22 cellular contexts compared by ENCODE assay signal in genomic region chr18:79690586-79691482, GRCh38. TPM values are rescaled to one million over a fixed set of nuclear protein-coding genes. Genes with fewer than 3 reads are reported as not detected.
DNase-seq lines count a peak whose midpoint lies in the region; ATAC-seq and TF ChIP-seq lines count a peak whose summit lies in the region.
"Had no signal": no experiment of that assay in that cellular context is flagged by ENCODE, and none has a peak within 500 bp of the region (broad histone marks: within the 10 kb centered on the region; RNA-seq: fewer than 3 reads in every experiment).

No MANE protein-coding gene starts in this region.

- ATAC-seq in activated CD4-positive, alpha-beta T cell treated with anti-CD3 and anti-CD28 coated beads for 36 hours = peak; percentile 43
- peak; percentile 41 for ATAC-seq in activated naive CD8-positive, alpha-beta T cell treated with anti-CD3 and anti-CD28 coated beads, Interleukin-2, amount 50 U/mL, for 24 hours
- ATAC-seq: psoas muscle had no signal

- CTCF ChIA-PET in activated CD4-positive, alpha-beta T cell treated with anti-CD3 and anti-CD28 coated beads for 36 hours (lab: Charles Lee) = no interaction called here
- CTCF ChIA-PET in CD4-positive, alpha-beta memory T cell (lab: Charles Lee; ENCODE audit: partially characterized antibody) = no interaction called here

- DNase-seq in activated CD4-positive, alpha-beta T cell treated with anti-CD3 and anti-CD28 coated beads for 36 hours = no peak
- no peak for DNase-seq in activated CD4-positive, alpha-beta T cell treated with anti-CD3 and anti-CD28 coated beads for 4 hours
- DNase-seq in H7 = peak; percentile 63
- DNase-seq in activated naive CD8-positive, alpha-beta T cell treated with anti-CD3 and anti-CD28 coated beads, Interleukin-2, amount 50 U/mL, for 24 hours = no peak
- DNase-seq in nephron progenitor cell = no peak
- DNase-seq in kidney glomerular epithelial cell (lab: John Stamatoyannopoulos, UW) = no peak
- no peak for DNase-seq in CD4-positive, alpha-beta memory T cell
- DNase-seq in NCI-H526 treated with DMSO at 0.1 percent for 48 hours (lab: John Stamatoyannopoulos, UW) = no peak
- DNase-seq: activated CD4-positive, alpha-beta memory T cell treated with anti-CD3 and anti-CD28 coated beads for 36 hours; amniotic stem cell; BE2C; erythroblast; foreskin melanocyte; KBM-7; NCI-H1930; NCI-H446 treated with DMSO at 0.1 percent for 48 hours; psoas muscle; small intestine; stimulated activated CD4-positive, alpha-beta T cell treated with anti-CD3 and anti-CD28 coated beads, Interleukin-4, amount 100 ng/mL, for 1 hour had no signal

- H3K27ac Mint-ChIP-seq in activated CD4-positive, alpha-beta T cell treated with anti-CD3 and anti-CD28 coated beads for 36 hours = peak overlapping the region; percentile 60
- H3K27ac Mint-ChIP-seq in activated naive CD8-positive, alpha-beta T cell treated with anti-CD3 and anti-CD28 coated beads, Interleukin-2, amount 50 U/mL, for 24 hours = peak overlapping the region; percentile 22
- H3K27ac Mint-ChIP-seq in nephron progenitor cell = peak overlapping the region; percentile 8
- H3K27ac Mint-ChIP-seq in CD4-positive, alpha-beta memory T cell = peak overlapping the region in 1 of 7 donors; percentile 72
- H3K27ac Mint-ChIP-seq: activated CD4-positive, alpha-beta memory T cell treated with anti-CD3 and anti-CD28 coated beads for 36 hours had no signal

- no peak overlapping the region for H3K27ac ChIP-seq in CD4-positive, alpha-beta memory T cell (ENCODE audit: low read depth, low read length)
- H3K27ac ChIP-seq: cardiac muscle cell, dorsolateral prefrontal cortex, psoas muscle had no signal

- peaks cover 35% of the 10 kb centered on the region for H3K4me1 Mint-ChIP-seq in activated CD4-positive, alpha-beta T cell treated with anti-CD3 and anti-CD28 coated beads for 36 hours
- peaks cover 43% of the 10 kb centered on the region for H3K4me1 Mint-ChIP-seq in activated naive CD8-positive, alpha-beta T cell treated with anti-CD3 and anti-CD28 coated beads, Interleukin-2, amount 50 U/mL, for 24 hours
- peaks cover 47% of the 10 kb centered on the region for H3K4me1 Mint-ChIP-seq in nephron progenitor cell
- H3K4me1 Mint-ChIP-seq in CD4-positive, alpha-beta memory T cell = peaks cover 32 to 53% (median 42%) of the 10 kb centered on the region in 4 donors

- H3K27me3 ChIP-seq in H7 (ENCODE audit: control insufficient read depth, insufficient read depth, low read length) = no peaks in the 10 kb centered on the region
- no peaks in the 10 kb centered on the region for H3K27me3 ChIP-seq in CD4-positive, alpha-beta memory T cell (ENCODE audit: insufficient read depth, low read length)
- H3K27me3 ChIP-seq: BE2C, cardiac muscle cell, dorsolateral prefrontal cortex had no signal

- peaks cover 13% of the 10 kb centered on the region for H3K36me3 Mint-ChIP-seq in activated CD4-positive, alpha-beta T cell treated with anti-CD3 and anti-CD28 coated beads for 36 hours (ENCODE audit: low read depth)
- H3K36me3 Mint-ChIP-seq in activated naive CD8-positive, alpha-beta T cell treated with anti-CD3 and anti-CD28 coated beads, Interleukin-2, amount 50 U/mL, for 24 hours (ENCODE audit: low read depth) = peaks cover 20% of the 10 kb centered on the region
- peaks cover 6% of the 10 kb centered on the region for H3K36me3 Mint-ChIP-seq in nephron progenitor cell (ENCODE audit: low read depth)
- peaks cover 8 to 20% of the 10 kb centered on the region in 2 donors for H3K36me3 Mint-ChIP-seq in CD4-positive, alpha-beta memory T cell

- H3K27me3 Mint-ChIP-seq in activated CD4-positive, alpha-beta T cell treated with anti-CD3 and anti-CD28 coated beads for 36 hours = no peaks in the 10 kb centered on the region
- no peaks in the 10 kb centered on the region for H3K27me3 Mint-ChIP-seq in activated naive CD8-positive, alpha-beta T cell treated with anti-CD3 and anti-CD28 coated beads, Interleukin-2, amount 50 U/mL, for 24 hours
- no peaks in the 10 kb centered on the region for H3K27me3 Mint-ChIP-seq in nephron progenitor cell (ENCODE audit: low read depth, poor library complexity)
- H3K27me3 Mint-ChIP-seq in CD4-positive, alpha-beta memory T cell = no peaks in the 10 kb centered on the region
- H3K27me3 Mint-ChIP-seq: activated CD4-positive, alpha-beta memory T cell treated with anti-CD3 and anti-CD28 coated beads for 36 hours had no signal

- H3K4me3 ChIP-seq in H7 (ENCODE audit: insufficient read depth, low read depth, low read length) = no peak overlapping the region
- no peak overlapping the region for H3K4me3 ChIP-seq in CD4-positive, alpha-beta memory T cell (ENCODE audit: low read length in 2 of 2)
- H3K4me3 ChIP-seq: cardiac muscle cell, dorsolateral prefrontal cortex, psoas muscle had no signal

- POLR2A ChIA-PET in activated CD4-positive, alpha-beta T cell treated with anti-CD3 and anti-CD28 coated beads for 36 hours (lab: Charles Lee) = no interaction called here
- POLR2A ChIA-PET in CD4-positive, alpha-beta memory T cell (lab: Charles Lee; ENCODE audit: partially characterized antibody) = no interaction called here

- intact Hi-C loops in activated CD4-positive, alpha-beta T cell treated with anti-CD3 and anti-CD28 coated beads for 36 hours (cut with DNase I, micrococcal nuclease) = no loop called here
- intact Hi-C loops in CD4-positive, alpha-beta memory T cell (cut with micrococcal nuclease) = no loop called here

- H3K4me3 Mint-ChIP-seq in activated CD4-positive, alpha-beta T cell treated with anti-CD3 and anti-CD28 coated beads for 36 hours = no peak overlapping the region
- H3K4me3 Mint-ChIP-seq in activated naive CD8-positive, alpha-beta T cell treated with anti-CD3 and anti-CD28 coated beads, Interleukin-2, amount 50 U/mL, for 24 hours = no peak overlapping the region
- H3K4me3 Mint-ChIP-seq in nephron progenitor cell = no peak overlapping the region
- H3K4me3 Mint-ChIP-seq in CD4-positive, alpha-beta memory T cell = peak overlapping the region in 2 of 8 donors; percentile 31 to 46
- H3K4me3 Mint-ChIP-seq: activated CD4-positive, alpha-beta memory T cell treated with anti-CD3 and anti-CD28 coated beads for 36 hours; nephron had no signal

- no peak for TF ChIP-seq CTCF in nephron progenitor cell (IDR thresholded peaks at IDR 0.05)

- peaks cover 14% of the 10 kb centered on the region for H3K4me1 ChIP-seq in CD4-positive, alpha-beta memory T cell (ENCODE audit: insufficient read depth, low read length)
- H3K4me1 ChIP-seq: BE2C, psoas muscle had no signal

- H3K9me3 Mint-ChIP-seq in activated CD4-positive, alpha-beta T cell treated with anti-CD3 and anti-CD28 coated beads for 36 hours (ENCODE audit: low read depth) = no peaks in the 10 kb centered on the region
- no peaks in the 10 kb centered on the region for H3K9me3 Mint-ChIP-seq in activated naive CD8-positive, alpha-beta T cell treated with anti-CD3 and anti-CD28 coated beads, Interleukin-2, amount 50 U/mL, for 24 hours
- H3K9me3 Mint-ChIP-seq in nephron progenitor cell = no peaks in the 10 kb centered on the region
- H3K9me3 Mint-ChIP-seq in CD4-positive, alpha-beta memory T cell = no peaks in the 10 kb centered on the region
- H3K9me3 Mint-ChIP-seq: activated CD4-positive, alpha-beta memory T cell treated with anti-CD3 and anti-CD28 coated beads for 36 hours; nephron had no signal

- no peaks in the 10 kb centered on the region for H3K9me3 ChIP-seq in CD4-positive, alpha-beta memory T cell (ENCODE audit: control insufficient read depth in 1 of 2, low read length in 2 of 2)
- H3K9me3 ChIP-seq: BE2C, psoas muscle had no signal

- H3K36me3 ChIP-seq in H7 (replicated peaks; ENCODE audit: control insufficient read depth, insufficient read depth, low read length) = peaks cover 3% of the 10 kb centered on the region; the same call in 1 of the 2 replicates
- peaks cover 13% of the 10 kb centered on the region for H3K36me3 ChIP-seq in CD4-positive, alpha-beta memory T cell (ENCODE audit: insufficient read depth, low read length)
- H3K36me3 ChIP-seq: BE2C had no signal

RNA-seq across cellular contexts. Expression of gene CTDP1, which starts 11.2 kb away (rescaled TPM):
- total RNA-seq in activated CD4-positive, alpha-beta T cell treated with anti-CD3 and anti-CD28 coated beads for 36 hours = 10 to 100 TPM; 36.7 to 45.5 TPM
- total RNA-seq in H7 (2014; rRNA removed; shearing (Covaris generic)) = 38.9 and 39.1 TPM in 2 replicates
- total RNA-seq in CD4-positive, alpha-beta memory T cell = 10 to 100 TPM; 42.6 to 44.5 TPM
- polyA plus RNA-seq in CD4-positive, alpha-beta memory T cell = 10 to 100 TPM in 1 of 2 donors, 1 to 10 TPM in 1; 8.5 to 30.2 TPM
